8 cellular contexts compared by ENCODE assay signal in genomic region chr6:7238900-7239589, GRCh38.
DNase-seq lines count a peak whose midpoint lies in the region; ATAC-seq, FAIRE-seq and TF ChIP-seq lines count a peak whose summit lies in the region.

No MANE protein-coding gene starts in this region.

- H3K9me3 Mint-ChIP-seq in activated CD4-positive, alpha-beta memory T cell treated with anti-CD3 and anti-CD28 coated beads, Interleukin-2, amount 10 ng/mL, durations not matched to agents 7 days and 5 days = no peaks in the 10 kb centered on the region
- no peaks in the 10 kb centered on the region for H3K9me3 Mint-ChIP-seq in effector memory CD8-positive, alpha-beta T cell

- TF ChIP-seq RAD21 in A549 (conservative IDR thresholded peaks at IDR 0.05 in 1 of 2, IDR thresholded peaks at IDR 0.05 in 1 of 2) = peak; percentile 49 to 64

- peak; percentile 73 to 88 for ATAC-seq in A549
- ATAC-seq in GM18907 (IDR thresholded peaks at IDR 0.05; ENCODE audit: unreplicated experiment) = peak; percentile 53
- peak; percentile 67 for ATAC-seq in effector memory CD8-positive, alpha-beta T cell (replicated peaks)
- ATAC-seq in mucosa of descending colon = peak; percentile 67

- 69% methylated on average over 6 of the region's 10 CpGs for WGBS in A549 (ENCODE audit: missing lambda C conversion rate)

- no peaks in the 10 kb centered on the region for H3K27me3 ChIP-seq in HL-60 (ENCODE audit: insufficient read depth, poor library complexity, severe bottlenecking)

- CTCF ChIA-PET in A549 (lab: Yijun Ruan, JAX) = interaction anchor here (0.6 to 5.0 kb wide), 22 partner anchors 9 to 1013 kb away, joined by 3 to 24 read pairs (median 4); no protein-coding TSS in a partner anchor
- CTCF ChIA-PET in activated CD4-positive, alpha-beta memory T cell treated with anti-CD3 and anti-CD28 coated beads, Interleukin-2, amount 10 ng/mL, durations not matched to agents 7 days and 5 days (lab: Charles Lee) = interaction anchor here (0.6 to 1.4 kb wide), 9 partner anchors 13 to 693 kb away, joined by 3 to 6 read pairs (median 3); no protein-coding TSS in a partner anchor

- POLR2A ChIA-PET in A549 (lab: Yijun Ruan, JAX) = interaction anchor here (0.6 kb wide), 1 partner anchor 487 kb away, joined by 3 read pairs; no protein-coding TSS in a partner anchor
- POLR2A ChIA-PET in activated CD4-positive, alpha-beta memory T cell treated with anti-CD3 and anti-CD28 coated beads, Interleukin-2, amount 10 ng/mL, durations not matched to agents 7 days and 5 days (lab: Charles Lee) = no interaction called here

- H3K9me3 ChIP-seq in A549 = no peaks in the 10 kb centered on the region
- H3K9me3 ChIP-seq in mucosa of descending colon = no peaks in the 10 kb centered on the region

- H3K4me1 Mint-ChIP-seq in activated CD4-positive, alpha-beta memory T cell treated with anti-CD3 and anti-CD28 coated beads, Interleukin-2, amount 10 ng/mL, durations not matched to agents 7 days and 5 days = peaks cover 19% of the 10 kb centered on the region
- H3K4me1 Mint-ChIP-seq in effector memory CD8-positive, alpha-beta T cell (ENCODE audit: low read depth in 2 of 2) = peaks cover 7 to 18% of the 10 kb centered on the region in 2 donors

- H3K27ac Mint-ChIP-seq in activated CD4-positive, alpha-beta memory T cell treated with anti-CD3 and anti-CD28 coated beads, Interleukin-2, amount 10 ng/mL, durations not matched to agents 7 days and 5 days = peak overlapping the region; percentile 22
- peak overlapping the region; percentile 8 to 28 for H3K27ac Mint-ChIP-seq in effector memory CD8-positive, alpha-beta T cell

- no peak for TF ChIP-seq EP300 in A549 (IDR thresholded peaks at IDR 0.05)

- DNase-seq in A549 (ENCODE audit: low read depth in 1 of 2, low spot score in 1 of 2) = peak; percentile 56 to 75
- DNase-seq in HL-60 (ENCODE audit: low read depth in 1 of 2, low spot score in 1 of 2) = peak; percentile 51 to 89
- DNase-seq in NCI-H82 treated with DMSO at 0.1 percent for 48 hours (lab: John Stamatoyannopoulos, UW; ENCODE audit: unreplicated experiment) = peak; percentile 92
- DNase-seq in activated CD4-positive, alpha-beta memory T cell treated with anti-CD3 and anti-CD28 coated beads, Interleukin-2, amount 10 ng/mL, durations not matched to agents 7 days and 5 days = peak; percentile 73
- DNase-seq in effector memory CD8-positive, alpha-beta T cell = peak; percentile 26 to 40 (median 38)
- peak; percentile 92 to 98 (median 93) for DNase-seq in mucosa of descending colon
- peak; percentile 44 to 59 for DNase-seq in stimulated activated CD8-positive, alpha-beta memory T cell treated with anti-CD3 and anti-CD28 coated beads, Interleukin-7, amount 100 ng/mL, for 4 hours (ENCODE audit: low read depth in 2 of 2)

- H3K36me3 Mint-ChIP-seq in activated CD4-positive, alpha-beta memory T cell treated with anti-CD3 and anti-CD28 coated beads, Interleukin-2, amount 10 ng/mL, durations not matched to agents 7 days and 5 days (ENCODE audit: low read depth) = peaks cover 24% of the 10 kb centered on the region
- peaks cover 34% of the 10 kb centered on the region for H3K36me3 Mint-ChIP-seq in effector memory CD8-positive, alpha-beta T cell (ENCODE audit: insufficient read depth)

- peaks cover 35% of the 10 kb centered on the region for H3K4me1 ChIP-seq in A549
- H3K4me1 ChIP-seq in mucosa of descending colon (ENCODE audit: low read depth) = peaks cover 44% of the 10 kb centered on the region

- FAIRE-seq in A549 (lab: Jason Lieb, UNC) = no peak

- intact Hi-C loops in mucosa of descending colon (cut with DNase I, micrococcal nuclease) = no loop called here

- no peak overlapping the region for H3K4me2 ChIP-seq in A549

- no peaks in the 10 kb centered on the region for H3K27me3 Mint-ChIP-seq in activated CD4-positive, alpha-beta memory T cell treated with anti-CD3 and anti-CD28 coated beads, Interleukin-2, amount 10 ng/mL, durations not matched to agents 7 days and 5 days
- no peaks in the 10 kb centered on the region for H3K27me3 Mint-ChIP-seq in effector memory CD8-positive, alpha-beta T cell

- no peak overlapping the region for H3K4me3 ChIP-seq in A549
- H3K4me3 ChIP-seq in HL-60 (replicated peaks; ENCODE audit: insufficient read depth, low read length) = no peak overlapping the region
- H3K4me3 ChIP-seq in mucosa of descending colon = no peak overlapping the region

- no peaks in the 10 kb centered on the region for H3K36me3 ChIP-seq in mucosa of descending colon (ENCODE audit: low read depth)

- H3K27ac ChIP-seq in A549 = peak overlapping the region in 1 of 2 experiments; percentile 60; a peak in 2 of 6 replicates
- H3K27ac ChIP-seq in HL-60 (replicated peaks) = peak overlapping the region; percentile 31; the same call in 1 of the 2 replicates

- TF ChIP-seq CTCF in A549 (IDR thresholded peaks at IDR 0.05) (peak; percentile 55), HL-60 (IDR thresholded peaks at IDR 0.05; ENCODE audit: insufficient read depth, low read length) (peak; percentile 26), mucosa of descending colon (IDR thresholded peaks at IDR 0.05) (peak; percentile 71)

- H3K4me3 Mint-ChIP-seq in activated CD4-positive, alpha-beta memory T cell treated with anti-CD3 and anti-CD28 coated beads, Interleukin-2, amount 10 ng/mL, durations not matched to agents 7 days and 5 days = no peak overlapping the region
- no peak overlapping the region for H3K4me3 Mint-ChIP-seq in effector memory CD8-positive, alpha-beta T cell

- no peak for TF ChIP-seq POLR2A in A549 (IDR thresholded peaks at IDR 0.05; ENCODE audit: low read length)

TF ChIP-seq in A549, 52 proteins besides CTCF, POLR2A, EP300 and RAD21:
- TF ChIP-seq FOXS1 (CRISPR knock-in tag; IDR thresholded peaks at IDR 0.05) (no peak), CBX8 (IDR thresholded peaks at IDR 0.05) (no peak), MAX (IDR thresholded peaks at IDR 0.05) (peak; percentile 69), SREBF2 (IDR thresholded peaks at IDR 0.05) (no peak), SMC3 (IDR thresholded peaks at IDR 0.05) (peak; percentile 62), USF2 (IDR thresholded peaks at IDR 0.05) (0 out of 2 replicates have a peak, but pooled peaks have one; percentile 40), JUN (IDR thresholded peaks at IDR 0.05) (no peak)
TF ChIP-seq in A549: peak in this region for 3.

Comparison
In these comparisons a context has a peak if more than half of its experiments do, and no peak if none do; other contexts are left out.
1. DNase-seq: peak in every context shown above with its lines; median percentile 93 in mucosa of descending colon; 92 in NCI-H82 treated with DMSO at 0.1 percent for 48 hours; 73 in activated CD4-positive, alpha-beta memory T cell treated with anti-CD3 and anti-CD28 coated beads, Interleukin-2, amount 10 ng/mL, durations not matched to agents 7 days and 5 days; 70 in HL-60; 66 in A549; 52 in stimulated activated CD8-positive, alpha-beta memory T cell treated with anti-CD3 and anti-CD28 coated beads, Interleukin-7, amount 100 ng/mL, for 4 hours; 38 in effector memory CD8-positive, alpha-beta T cell.